In genomic region chr17:50565559-50566350, GRCh38 we compare ENCODE assay signal across 10 cellular contexts. TPM values are rescaled to one million over a fixed set of nuclear protein-coding genes. Genes with fewer than 3 reads are reported as not detected.
A peak's percentile ranks its signal among the peaks of the same experiment; 100 is the strongest.
DNase-seq lines count a peak whose midpoint lies in the region; ATAC-seq, FAIRE-seq and TF ChIP-seq lines count a peak whose summit lies in the region.
"Had no signal": no experiment of that assay in that cellular context is flagged by ENCODE, and none has a peak within 500 bp of the region (broad histone marks: within the 10 kb centered on the region; RNA-seq: fewer than 3 reads in every experiment).

No MANE protein-coding gene starts in this region.

- TF ChIP-seq CTCF in HepG2 (CRISPR knock-in tag; IDR thresholded peaks at IDR 0.05) (no peak), right lobe of liver (IDR thresholded peaks at IDR 0.05) (no peak)

- no TSS peak for BruUV-seq in HepG2 (replicated peaks; lab: Mats Ljungman, UMichigan)

- H3K4me2 ChIP-seq in HepG2 (ENCODE audit: low read depth, low read length) = no peak overlapping the region

- POLR2A ChIA-PET in HepG2 (lab: Yijun Ruan, JAX) = no interaction called here

- no peak overlapping the region for H3K27ac ChIP-seq in HepG2 (ENCODE audit: extremely low read length, insufficient read depth, low read length)
- H3K27ac ChIP-seq in right lobe of liver = no peak overlapping the region

- H3K27me3 ChIP-seq in HepG2 (ENCODE audit: control insufficient read depth in 1 of 2, insufficient read depth in 2 of 2, low read length in 2 of 2) = peaks cover 37 to 91% of the 10 kb centered on the region in 2 experiments
- peaks cover 4 to 13% of the 10 kb centered on the region in 2 donors for H3K27me3 ChIP-seq in right lobe of liver

- DNase-seq in HepG2 (ENCODE audit: low spot score) (no peak), right lobe of liver (no peak), T-helper 17 cell (no peak), head of caudate nucleus (peak; percentile 51 to 95 (median 79)), DMS114 treated with DMSO at 0.1 percent for 48 hours (lab: John Stamatoyannopoulos, UW; ENCODE audit: unreplicated experiment) (no peak)
- DNase-seq: Calu3 had no signal

- no peaks in the 10 kb centered on the region for H3K36me3 ChIP-seq in HepG2 (replicated peaks in 1 of 2; ENCODE audit: control insufficient read depth in 1 of 2, insufficient read depth in 2 of 2, low read length in 2 of 2)
- no peaks in the 10 kb centered on the region for H3K36me3 ChIP-seq in right lobe of liver

- TF ChIP-seq POLR2A in HepG2 (IDR thresholded peaks at IDR 0.05; ENCODE audit: insufficient read depth in 1 of 2, low read depth in 2 of 2, low read length in 2 of 2) = no peak
- TF ChIP-seq POLR2A in right lobe of liver (IDR thresholded peaks at IDR 0.05) = no peak

- in situ Hi-C loops in HepG2 (cut with HindIII; ENCODE audit: extremely low pct_ligation_motif_present, low pct_unique_long_range_greater_than_20kb) = no loop called here

- H3K4me1 Mint-ChIP-seq in T-helper 17 cell = peaks cover 18% of the 10 kb centered on the region

- H3K4me3 Mint-ChIP-seq in T-helper 17 cell = peak overlapping the region; percentile 12

- H3K9me3 ChIP-seq in HepG2 (ENCODE audit: low read length) = no peaks in the 10 kb centered on the region
- no peaks in the 10 kb centered on the region for H3K9me3 ChIP-seq in right lobe of liver
- no peaks in the 10 kb centered on the region for H3K9me3 ChIP-seq in T-helper 17 cell (ENCODE audit: control insufficient read depth, low read length, poor library complexity, severe bottlenecking)

- CTCF ChIA-PET in HepG2 (lab: Yijun Ruan, JAX; ENCODE audit: low intra/inter-chr PET ratio, low total read pairs) = interaction anchor here (0.8 kb wide), 1 partner anchor 69 kb away, joined by 3 read pairs; the partner anchor contains the start of gene ABCC3

- TF ChIP-seq RAD21 in HepG2 (CRISPR knock-in tag; IDR thresholded peaks at IDR 0.05) = no peak

- WGBS in HepG2 (ENCODE audit: low lambda C conversion rate) = 4% methylated on average over 7 of the region's 7 CpGs
- WGBS in right lobe of liver (ENCODE audit: insufficient coverage, low coverage, low lambda C conversion rate, missing lambda C conversion rate) = 18% methylated on average over 7 of the region's 7 CpGs

- H3K79me2 ChIP-seq in HepG2 (ENCODE audit: insufficient read depth, low read length) = no peaks in the 10 kb centered on the region

- no peaks in the 10 kb centered on the region for H3K36me3 Mint-ChIP-seq in T-helper 17 cell (ENCODE audit: low read depth)

- H3K9ac ChIP-seq in HepG2 (ENCODE audit: insufficient read depth, low read depth, low read length) = no peak overlapping the region

- intact Hi-C loops in HepG2 (cut with micrococcal nuclease; ENCODE audit: unreplicated experiment) = no loop called here
- intact Hi-C loops in right lobe of liver (cut with DNase I) = loop anchor here in 1 of 2 donors (5.0 kb wide), 1 partner anchor 52 kb away; no protein-coding TSS in a partner anchor
- intact Hi-C loops in head of caudate nucleus (cut with DNase I) = no loop called here

- H3K4me1 ChIP-seq in HepG2 (ENCODE audit: insufficient read depth, low read length) = no peaks in the 10 kb centered on the region
- H3K4me1 ChIP-seq in right lobe of liver = peaks cover 0 to 8% (median 0%) of the 10 kb centered on the region in 4 donors

- H3K27me3 Mint-ChIP-seq in T-helper 17 cell = peaks cover 45% of the 10 kb centered on the region

- H2AFZ ChIP-seq in HepG2 (ENCODE audit: low read length) = no peak overlapping the region

- peaks cover 5% of the 10 kb centered on the region; the same call in 1 of the 2 replicates for H4K20me1 ChIP-seq in HepG2 (ENCODE audit: insufficient read depth, low read length)

- TF ChIP-seq EP300 in HepG2 (IDR thresholded peaks at IDR 0.05; ENCODE audit: low read depth in 2 of 2, low read length in 2 of 2) (no peak), HepG2 (CRISPR knock-in tag; IDR thresholded peaks at IDR 0.05; ENCODE audit: borderline replicate concordance) (no peak)

- H3K27ac Mint-ChIP-seq in T-helper 17 cell = peak overlapping the region; percentile 83

- ATAC-seq in HepG2 (no peak), right lobe of liver (no peak), T-helper 17 cell (peak; percentile 69), HG03469 (IDR thresholded peaks at IDR 0.05; ENCODE audit: unreplicated experiment) (no peak), GM18870 (IDR thresholded peaks at IDR 0.05; ENCODE audit: unreplicated experiment) (no peak), GM21367 (IDR thresholded peaks at IDR 0.05; ENCODE audit: unreplicated experiment) (no peak)

- H3K4me3 ChIP-seq in HepG2 (replicated peaks in 1 of 3; ENCODE audit: insufficient read depth in 1 of 3, low read depth in 2 of 3, low read length in 3 of 3) (no peak overlapping the region), right lobe of liver (no peak overlapping the region)
- H3K4me3 ChIP-seq: lung had no signal

- FAIRE-seq in HepG2 (lab: Jason Lieb, UNC) = no peak

RNA-seq across cellular contexts. Expression of gene CACNA1G, which starts 5.2 kb away (rescaled TPM):
- total RNA-seq in HepG2 (2016; rRNA removed; fragmentation: Illumina TruSeq; extraction: Trizol) (0.02 TPM in 1 of 2 replicates, not detected in the other), right lobe of liver (not detected), T-helper 17 cell (under 1 TPM; 0.05 to 0.18 TPM)
- not detected in 2 replicates for total RNA-seq in HepG2 (2016; cell fraction: cytosol; rRNA removed; fragmentation: Illumina TruSeq; extraction: Trizol; ENCODE audit: low read depth)
- total RNA-seq in HepG2 (2016; cell fraction: insoluble cytoplasmic fraction; rRNA removed; fragmentation: Illumina TruSeq; extraction: Trizol) = not detected in 2 replicates
- total RNA-seq in HepG2 (2016; cell fraction: membrane; rRNA removed; fragmentation: Illumina TruSeq; extraction: Trizol) = not detected in 2 replicates
- total RNA-seq in HepG2 (2016; cell fraction: nucleus; rRNA removed; fragmentation: Illumina TruSeq; extraction: Trizol) = not detected in 2 replicates
- polyA plus RNA-seq in HepG2 (2011; rRNA removed) = 0.01 TPM in 1 of 2 replicates, not detected in the other
- polyA plus RNA-seq in HepG2 (2011; cell fraction: cytosol; rRNA removed) = 0.01 TPM in 1 of 2 replicates, not detected in the other
- 0.02 and 0.08 TPM in 2 replicates for polyA plus RNA-seq in HepG2 (2011; cell fraction: nucleus; rRNA removed)
- not detected in 2 replicates for polyA plus RNA-seq in HepG2 (2012)
- polyA plus RNA-seq in HepG2 (2016; cell fraction: cytosol; fragmentation: Illumina TruSeq; extraction: Trizol; ENCODE audit: low read depth) = not detected in 2 replicates
- polyA plus RNA-seq in HepG2 (2016; cell fraction: insoluble cytoplasmic fraction; fragmentation: Illumina TruSeq; extraction: Trizol; ENCODE audit: low read depth) = not detected in 2 replicates
- not detected in 2 replicates for polyA plus RNA-seq in HepG2 (2016; cell fraction: membrane; fragmentation: Illumina TruSeq; extraction: Trizol; ENCODE audit: low read depth)
- polyA plus RNA-seq in HepG2 (2016; cell fraction: nucleus; fragmentation: Illumina TruSeq; extraction: Trizol; ENCODE audit: insufficient read depth, low read depth) = not detected in 2 replicates
- polyA minus RNA-seq in HepG2 (2011; rRNA and poly(A)+ RNA removed; ENCODE audit: low replicate concordance) = not detected in 2 replicates
- not detected in 2 replicates for polyA minus RNA-seq in HepG2 (2011; cell fraction: cytosol; rRNA and poly(A)+ RNA removed)
- polyA minus RNA-seq in HepG2 (2011; cell fraction: nucleus; rRNA and poly(A)+ RNA removed) = not detected in 2 replicates
- total RNA-seq: Calu3 had no signal

RNA-seq across cellular contexts. Expression of gene SPATA20, which starts 18.8 kb away (rescaled TPM):
- total RNA-seq in HepG2 (2016; rRNA removed; fragmentation: Illumina TruSeq; extraction: Trizol) (35.7 and 64.8 TPM in 2 replicates), right lobe of liver (100 to 1,000 TPM in 1 of 6 experiments, 10 to 100 TPM in 5; 29.6 to 203 (median 34.2) TPM), T-helper 17 cell (10 to 100 TPM; 11.3 to 16.4 TPM)
- total RNA-seq in HepG2 (2016; cell fraction: cytosol; rRNA removed; fragmentation: Illumina TruSeq; extraction: Trizol; ENCODE audit: low read depth) = 38.7 and 45.5 TPM in 2 replicates
- 31.6 and 65.5 TPM in 2 replicates for total RNA-seq in HepG2 (2016; cell fraction: insoluble cytoplasmic fraction; rRNA removed; fragmentation: Illumina TruSeq; extraction: Trizol)
- 64.2 and 68.5 TPM in 2 replicates for total RNA-seq in HepG2 (2016; cell fraction: membrane; rRNA removed; fragmentation: Illumina TruSeq; extraction: Trizol)
- 65.8 and 68.8 TPM in 2 replicates for total RNA-seq in HepG2 (2016; cell fraction: nucleus; rRNA removed; fragmentation: Illumina TruSeq; extraction: Trizol)
- polyA plus RNA-seq in HepG2 (2011; rRNA removed) = 36.1 and 38.1 TPM in 2 replicates
- 16.3 and 29.3 TPM in 2 replicates for polyA plus RNA-seq in HepG2 (2011; cell fraction: cytosol; rRNA removed)
- 301 and 348 TPM in 2 replicates for polyA plus RNA-seq in HepG2 (2011; cell fraction: nucleus; rRNA removed)
- 22.4 and 25.0 TPM in 2 replicates for polyA plus RNA-seq in HepG2 (2012)
- 38.7 and 44.0 TPM in 2 replicates for polyA plus RNA-seq in HepG2 (2016; cell fraction: cytosol; fragmentation: Illumina TruSeq; extraction: Trizol; ENCODE audit: low read depth)
- polyA plus RNA-seq in HepG2 (2016; cell fraction: insoluble cytoplasmic fraction; fragmentation: Illumina TruSeq; extraction: Trizol; ENCODE audit: low read depth) = 36.7 and 39.9 TPM in 2 replicates
- 62.1 and 66.1 TPM in 2 replicates for polyA plus RNA-seq in HepG2 (2016; cell fraction: membrane; fragmentation: Illumina TruSeq; extraction: Trizol; ENCODE audit: low read depth)
- 150 and 152 TPM in 2 replicates for polyA plus RNA-seq in HepG2 (2016; cell fraction: nucleus; fragmentation: Illumina TruSeq; extraction: Trizol; ENCODE audit: insufficient read depth, low read depth)
- polyA minus RNA-seq in HepG2 (2011; rRNA and poly(A)+ RNA removed; ENCODE audit: low replicate concordance) = 11.3 and 57.4 TPM in 2 replicates
- polyA minus RNA-seq in HepG2 (2011; cell fraction: cytosol; rRNA and poly(A)+ RNA removed) = 12.1 and 17.9 TPM in 2 replicates
- 52.6 and 68.2 TPM in 2 replicates for polyA minus RNA-seq in HepG2 (2011; cell fraction: nucleus; rRNA and poly(A)+ RNA removed)

RNA-seq across cellular contexts. Expression of gene EPN3, which starts 33.2 kb away (rescaled TPM):
- 0.41 and 0.95 TPM in 2 replicates for total RNA-seq in HepG2 (2016; rRNA removed; fragmentation: Illumina TruSeq; extraction: Trizol)
- total RNA-seq in HepG2 (2016; cell fraction: cytosol; rRNA removed; fragmentation: Illumina TruSeq; extraction: Trizol; ENCODE audit: low read depth) = 0.88 and 1.1 TPM in 2 replicates
- 0.54 and 0.71 TPM in 2 replicates for total RNA-seq in HepG2 (2016; cell fraction: insoluble cytoplasmic fraction; rRNA removed; fragmentation: Illumina TruSeq; extraction: Trizol)
- total RNA-seq in HepG2 (2016; cell fraction: membrane; rRNA removed; fragmentation: Illumina TruSeq; extraction: Trizol) = 0.90 and 1.3 TPM in 2 replicates
- 1.1 and 1.6 TPM in 2 replicates for total RNA-seq in HepG2 (2016; cell fraction: nucleus; rRNA removed; fragmentation: Illumina TruSeq; extraction: Trizol)
- polyA plus RNA-seq in HepG2 (2011; rRNA removed) = 0.05 and 0.11 TPM in 2 replicates
- 0.04 and 0.09 TPM in 2 replicates for polyA plus RNA-seq in HepG2 (2011; cell fraction: cytosol; rRNA removed)
- 0.23 and 0.35 TPM in 2 replicates for polyA plus RNA-seq in HepG2 (2011; cell fraction: nucleus; rRNA removed)
- 0.09 and 0.15 TPM in 2 replicates for polyA plus RNA-seq in HepG2 (2012)
- polyA plus RNA-seq in HepG2 (2016; cell fraction: cytosol; fragmentation: Illumina TruSeq; extraction: Trizol; ENCODE audit: low read depth) = 0.40 and 0.55 TPM in 2 replicates
- 1.2 and 1.4 TPM in 2 replicates for polyA plus RNA-seq in HepG2 (2016; cell fraction: insoluble cytoplasmic fraction; fragmentation: Illumina TruSeq; extraction: Trizol; ENCODE audit: low read depth)
- polyA plus RNA-seq in HepG2 (2016; cell fraction: membrane; fragmentation: Illumina TruSeq; extraction: Trizol; ENCODE audit: low read depth) = 0.73 and 0.91 TPM in 2 replicates
- 1.2 and 1.7 TPM in 2 replicates for polyA plus RNA-seq in HepG2 (2016; cell fraction: nucleus; fragmentation: Illumina TruSeq; extraction: Trizol; ENCODE audit: insufficient read depth, low read depth)
- polyA minus RNA-seq in HepG2 (2011; rRNA and poly(A)+ RNA removed; ENCODE audit: low replicate concordance) = 0.35 and 1.4 TPM in 2 replicates
- 0.20 and 0.53 TPM in 2 replicates for polyA minus RNA-seq in HepG2 (2011; cell fraction: cytosol; rRNA and poly(A)+ RNA removed)
- polyA minus RNA-seq in HepG2 (2011; cell fraction: nucleus; rRNA and poly(A)+ RNA removed) = 1.1 and 3.2 TPM in 2 replicates
- under 1 TPM in 2 of 6 experiments, not detected in 4; 0.06 to 0.27 TPM for total RNA-seq in right lobe of liver
- total RNA-seq in T-helper 17 cell = not detected

RNA-seq across cellular contexts. Expression of gene MYCBPAP, which starts 57.5 kb away (rescaled TPM):
- total RNA-seq in HepG2 (2016; rRNA removed; fragmentation: Illumina TruSeq; extraction: Trizol) (0.24 and 0.36 TPM in 2 replicates), right lobe of liver (under 1 TPM in 1 of 6 experiments, not detected in 5; 0.51 TPM), T-helper 17 cell (1 to 10 TPM; 1.2 to 1.3 TPM)
- not detected in 2 replicates for total RNA-seq in HepG2 (2016; cell fraction: cytosol; rRNA removed; fragmentation: Illumina TruSeq; extraction: Trizol; ENCODE audit: low read depth)
- total RNA-seq in HepG2 (2016; cell fraction: insoluble cytoplasmic fraction; rRNA removed; fragmentation: Illumina TruSeq; extraction: Trizol) = 0.09 and 0.32 TPM in 2 replicates
- total RNA-seq in HepG2 (2016; cell fraction: membrane; rRNA removed; fragmentation: Illumina TruSeq; extraction: Trizol) = 0.41 TPM in 1 of 2 replicates, not detected in the other
- 0.47 and 1.0 TPM in 2 replicates for total RNA-seq in HepG2 (2016; cell fraction: nucleus; rRNA removed; fragmentation: Illumina TruSeq; extraction: Trizol)
- 0.18 and 0.22 TPM in 2 replicates for polyA plus RNA-seq in HepG2 (2011; rRNA removed)
- 0.12 and 0.13 TPM in 2 replicates for polyA plus RNA-seq in HepG2 (2011; cell fraction: cytosol; rRNA removed)
- polyA plus RNA-seq in HepG2 (2011; cell fraction: nucleus; rRNA removed) = 0.69 and 1.0 TPM in 2 replicates
- polyA plus RNA-seq in HepG2 (2012) = 0.48 and 0.56 TPM in 2 replicates
- polyA plus RNA-seq in HepG2 (2016; cell fraction: cytosol; fragmentation: Illumina TruSeq; extraction: Trizol; ENCODE audit: low read depth) = not detected in 2 replicates
- polyA plus RNA-seq in HepG2 (2016; cell fraction: insoluble cytoplasmic fraction; fragmentation: Illumina TruSeq; extraction: Trizol; ENCODE audit: low read depth) = 0.36 and 0.41 TPM in 2 replicates
- polyA plus RNA-seq in HepG2 (2016; cell fraction: membrane; fragmentation: Illumina TruSeq; extraction: Trizol; ENCODE audit: low read depth) = 0.07 TPM in 1 of 2 replicates, not detected in the other
- polyA plus RNA-seq in HepG2 (2016; cell fraction: nucleus; fragmentation: Illumina TruSeq; extraction: Trizol; ENCODE audit: insufficient read depth, low read depth) = 0.93 and 1.1 TPM in 2 replicates
- polyA minus RNA-seq in HepG2 (2011; rRNA and poly(A)+ RNA removed; ENCODE audit: low replicate concordance) = 0.33 TPM in 1 of 2 replicates, not detected in the other
- polyA minus RNA-seq in HepG2 (2011; cell fraction: cytosol; rRNA and poly(A)+ RNA removed) = not detected in 2 replicates
- 0.52 and 0.75 TPM in 2 replicates for polyA minus RNA-seq in HepG2 (2011; cell fraction: nucleus; rRNA and poly(A)+ RNA removed)

Comparison
In these comparisons a context has a peak if more than half of its experiments do, and no peak if none do; other contexts are left out.
1. DNase-seq: peak in head of caudate nucleus (42 of 42); none in HepG2 (single experiment), right lobe of liver (0 of 3), T-helper 17 cell (0 of 3) and DMS114 treated with DMSO at 0.1 percent for 48 hours (single experiment).